ENCODE assay signal across 1 cellular context in the genomic region with DNA sequence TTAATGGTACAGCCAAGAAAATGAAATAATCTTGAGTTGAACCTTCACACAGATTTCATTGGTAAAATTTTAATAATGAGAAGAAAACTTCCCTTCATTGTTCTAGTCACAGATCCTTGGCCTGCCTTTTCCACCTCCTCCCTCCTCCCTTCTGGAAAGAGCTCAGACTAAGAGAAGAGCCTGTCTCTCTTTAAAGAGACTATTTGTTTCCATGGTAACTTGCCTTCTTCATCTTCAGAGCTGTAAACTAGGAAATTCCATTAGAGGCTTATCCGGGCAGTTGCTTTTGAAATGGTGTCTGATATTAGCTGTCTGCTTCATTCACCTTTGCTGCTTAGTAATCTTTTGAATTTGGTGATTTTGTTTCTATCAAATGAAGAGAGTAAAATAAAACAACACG.
TF ChIP-seq lines count a peak whose summit lies in the region.

No MANE protein-coding gene starts in this region.

TF ChIP-seq in WTC11, 78 proteins besides CTCF, POLR2A, EP300 and RAD21 (continued from another document):
- TF ChIP-seq GABPB1 (CRISPR knock-in tag; IDR thresholded peaks at IDR 0.05), result no peak
- TF ChIP-seq TEAD4 (CRISPR knock-in tag; IDR thresholded peaks at IDR 0.05), result no peak
- TF ChIP-seq NR3C1 (CRISPR knock-in tag; conservative IDR thresholded peaks at IDR 0.05; ENCODE audit: low read depth), result no peak
TF ChIP-seq in WTC11: peak in this region for 0.
